Comparison of ENCODE assay signal across 25 cellular contexts in genomic region chr12:46977976-46978375, GRCh38.
"Had no signal": no experiment of that assay in that cellular context is flagged by ENCODE, and none has a peak within 500 bp of the region (broad histone marks: within the 10 kb centered on the region; RNA-seq: fewer than 3 reads in every experiment).

No MANE protein-coding gene starts in this region.

- H3K4me3 ChIP-seq: ascending aorta, cardiac muscle cell had no signal

- H3K4me1 ChIP-seq: ascending aorta had no signal

- ATAC-seq: activated CD8-positive, alpha-beta memory T cell treated with anti-CD3 and anti-CD28 coated beads, Interleukin-2, amount 10 ng/mL, durations not matched to agents 7 days and 5 days; activated CD8-positive, alpha-beta T cell treated with anti-CD3 and anti-CD28 coated beads, Interleukin-2, amount 10 ng/mL, durations not matched to agents 7 days and 5 days; activated naive CD8-positive, alpha-beta T cell treated with anti-CD3 and anti-CD28 coated beads, Interleukin-2, amount 50 U/mL, for 24 hours had no signal

- H3K9me3 ChIP-seq: ascending aorta had no signal

- H3K27ac ChIP-seq: ascending aorta, cardiac muscle cell, VCaP had no signal

- H3K36me3 ChIP-seq: ascending aorta, cardiac muscle cell had no signal

- H3K27me3 ChIP-seq: ascending aorta, cardiac muscle cell had no signal

- DNase-seq: activated B cell treated with CpG ODN at 0.5 μM for 24 hours; activated CD4-positive, alpha-beta memory T cell treated with anti-CD3 and anti-CD28 coated beads, Interleukin-2, amount 10 ng/mL, durations not matched to agents 7 days and 5 days; activated CD4-positive, alpha-beta T cell treated with anti-CD3 and anti-CD28 coated beads for 4 hours; activated CD4-positive, alpha-beta T cell treated with anti-CD3 and anti-CD28 coated beads, Interleukin-2, amount 10 ng/mL, durations not matched to agents 7 days and 5 days; activated CD4-positive, alpha-beta T cell treated with anti-CD3 and anti-CD28 coated beads, Interleukin-2, amount 50 U/mL, for 48 hours; activated CD4-positive, CD25-positive, alpha-beta regulatory T cell treated with anti-CD3 and anti-CD28 coated beads, Interleukin-2, amount 50 U/mL, for 72 hours; activated CD8-positive, alpha-beta memory T cell treated with anti-CD3 and anti-CD28 coated beads for 24 hours; activated CD8-positive, alpha-beta memory T cell treated with anti-CD3 and anti-CD28 coated beads, Interleukin-2, amount 10 ng/mL, durations not matched to agents 7 days and 5 days; activated CD8-positive, alpha-beta memory T cell treated with anti-CD3 and anti-CD28 coated beads, Interleukin-2, amount 50 U/mL, for 48 hours; activated CD8-positive, alpha-beta T cell treated with anti-CD3 and anti-CD28 coated beads, Interleukin-2, amount 10 ng/mL, durations not matched to agents 7 days and 5 days; activated effector memory CD4-positive, alpha-beta T cell treated with Interleukin-2 at 50 U/mL for 16 hours; activated gamma-delta T cell; activated naive CD4-positive, alpha-beta T cell treated with anti-CD3 and anti-CD28 coated beads, Interleukin-2, amount 10 ng/mL, durations not matched to agents 7 days and 5 days; activated naive CD4-positive, alpha-beta T cell treated with Interleukin-2 at 50 U/mL for 16 hours; activated naive CD8-positive, alpha-beta T cell treated with anti-CD3 and anti-CD28 coated beads, Interleukin-2, amount 10 ng/mL, durations not matched to agents 7 days and 5 days; activated naive CD8-positive, alpha-beta T cell treated with anti-CD3 and anti-CD28 coated beads, Interleukin-2, amount 50 U/mL, for 24 hours; activated T-cell treated with anti-CD3 and anti-CD28 coated beads, Interleukin-2, amount 50 U/mL, for 24 hours; activated T-cell treated with anti-CD3 and anti-CD28 coated beads, Interleukin-2, amount 50 U/mL, for 48 hours; amygdala; anterior cingulate cortex; T-helper 2 cell; T-helper 9 cell had no signal
